Comparison of ENCODE assay signal across 23 cellular contexts in the genomic region with DNA sequence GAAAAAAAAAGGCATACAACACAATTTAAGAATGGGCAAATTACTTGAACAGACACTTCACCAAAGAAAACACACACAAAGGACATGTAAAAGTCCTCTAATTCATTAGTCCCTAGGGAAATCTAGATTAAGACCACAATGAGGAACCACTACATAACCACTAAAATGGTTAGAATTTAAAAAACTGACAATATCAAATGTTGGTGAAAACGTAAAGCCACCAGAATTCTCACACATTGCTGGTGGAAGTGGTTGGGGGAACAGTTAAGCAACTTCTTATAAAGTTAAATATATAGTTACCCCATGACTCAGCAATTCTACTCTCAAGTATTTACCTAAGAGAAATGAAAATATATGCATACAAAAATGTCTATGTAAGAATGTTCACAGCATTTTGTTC. TPM values are rescaled to one million over a fixed set of nuclear protein-coding genes. Genes with fewer than 3 reads are reported as not detected.
DNase-seq lines count a peak whose midpoint lies in the region; ATAC-seq, FAIRE-seq and TF ChIP-seq lines count a peak whose summit lies in the region.
"Had no signal": no experiment of that assay in that cellular context is flagged by ENCODE, and none has a peak within 500 bp of the region (broad histone marks: within the 10 kb centered on the region; RNA-seq: fewer than 3 reads in every experiment).

No MANE protein-coding gene starts in this region.

- H3K9me3 Mint-ChIP-seq in WTC11 (peaks cover 17% of the 10 kb centered on the region), memory B cell (peaks cover 2% of the 10 kb centered on the region)

- H3K4me3 Mint-ChIP-seq in WTC11 (no peak overlapping the region), memory B cell (no peak overlapping the region)
- H3K4me3 Mint-ChIP-seq: stimulated activated naive CD8-positive, alpha-beta T cell treated with anti-CD3 and anti-CD28 coated beads, Interleukin-15, amount 100 ng/mL, for 72 hours had no signal

- no peak for ATAC-seq in WTC11
- peak; percentile 37 for ATAC-seq in memory B cell (ENCODE audit: low read depth)
- no peak for ATAC-seq in GM19395 (IDR thresholded peaks at IDR 0.05; ENCODE audit: unreplicated experiment)
- ATAC-seq: lower lobe of right lung; stimulated activated naive CD8-positive, alpha-beta T cell treated with anti-CD3 and anti-CD28 coated beads, Interleukin-15, amount 100 ng/mL, for 72 hours had no signal

- intact Hi-C loops in dorsolateral prefrontal cortex (cut with DNase I) = no loop called here

- no peak overlapping the region for H3K4me3 ChIP-seq in dorsolateral prefrontal cortex
- H3K4me3 ChIP-seq: hepatocyte, lower lobe of right lung, upper lobe of left lung had no signal

- peak; percentile 19 for FAIRE-seq in G401.6 (lab: Jason Lieb, UNC)

- H3K27me3 ChIP-seq in dorsolateral prefrontal cortex = no peaks in the 10 kb centered on the region
- H3K27me3 ChIP-seq: hepatocyte, upper lobe of left lung had no signal

- peaks cover 16% of the 10 kb centered on the region for H3K36me3 Mint-ChIP-seq in WTC11
- peaks cover 13% of the 10 kb centered on the region for H3K36me3 Mint-ChIP-seq in memory B cell

- POLR2A ChIA-PET in WTC11 (lab: Charles Lee) = interaction anchor here (1.0 kb wide), 1 partner anchor 12 kb away, joined by 3 read pairs; a partner anchor contains a TSS

- CTCF ChIA-PET in WTC11 (lab: Charles Lee) = no interaction called here

- H3K4me1 Mint-ChIP-seq in WTC11 = peaks cover 52% of the 10 kb centered on the region
- H3K4me1 Mint-ChIP-seq in memory B cell = peaks cover 26% of the 10 kb centered on the region

- TF ChIP-seq CTCF in WTC11 (IDR thresholded peaks at IDR 0.05) = no peak
- no peak for TF ChIP-seq CTCF in dorsolateral prefrontal cortex (IDR thresholded peaks at IDR 0.05 in 54 of 56, conservative IDR thresholded peaks at IDR 0.05 in 2 of 56; ENCODE audit: low read depth in 1 of 56, partially characterized antibody in 56 of 56)

- peak overlapping the region in 3 of 59 donors; percentile 9 to 56 (median 32) for H3K27ac ChIP-seq in dorsolateral prefrontal cortex
- H3K27ac ChIP-seq: hepatocyte, lower lobe of right lung, parathyroid adenoma, upper lobe of left lung had no signal

- H3K27ac Mint-ChIP-seq in WTC11 = peak overlapping the region; percentile 30; the same call in 1 of the 2 replicates
- no peak overlapping the region for H3K27ac Mint-ChIP-seq in memory B cell

- H3K27me3 Mint-ChIP-seq in WTC11 (ENCODE audit: low read depth) (no peaks in the 10 kb centered on the region), memory B cell (no peaks in the 10 kb centered on the region)
- H3K27me3 Mint-ChIP-seq: stimulated activated naive CD8-positive, alpha-beta T cell treated with anti-CD3 and anti-CD28 coated beads, Interleukin-15, amount 100 ng/mL, for 72 hours had no signal

- peak; percentile 32 to 43 for DNase-seq in Kasumi-1 (lab: John Stamatoyannopoulos, UW)
- DNase-seq in WTC11 (ENCODE audit: low spot score) = no peak
- no peak for DNase-seq in memory B cell (ENCODE audit: low spot score in 2 of 2)
- DNase-seq in dorsolateral prefrontal cortex = no peak
- no peak for DNase-seq in SHP77 (lab: John Stamatoyannopoulos, UW)
- no peak for DNase-seq in RPMI8226
- DNase-seq: activated CD4-positive, alpha-beta T cell treated with anti-CD3 and anti-CD28 coated beads, Interleukin-2, amount 50 U/mL, for 1 hour; activated gamma-delta T cell treated with Interleukin-2 at 50 U/mL for 16 hours; aorta; Calu3; effector memory CD4-positive, alpha-beta T cell; EL; islet precursor cell; lower lobe of right lung; NCI-H1694; NCI-H82; stimulated activated CD4-positive, alpha-beta T cell treated with anti-CD3 and anti-CD28 coated beads, Interleukin-2, amount 100 ng/mL, for 24 hours; stimulated activated naive CD8-positive, alpha-beta T cell treated with anti-CD3 and anti-CD28 coated beads, Interleukin-15, amount 100 ng/mL, for 72 hours; upper lobe of left lung had no signal

TF ChIP-seq in WTC11, 78 proteins besides CTCF, POLR2A, EP300 and RAD21:
- TF ChIP-seq, protein P1, sequence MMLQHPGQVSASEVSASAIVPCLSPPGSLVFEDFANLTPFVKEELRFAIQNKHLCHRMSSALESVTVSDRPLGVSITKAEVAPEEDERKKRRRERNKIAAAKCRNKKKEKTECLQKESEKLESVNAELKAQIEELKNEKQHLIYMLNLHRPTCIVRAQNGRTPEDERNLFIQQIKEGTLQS (CRISPR knock-in tag; conservative IDR thresholded peaks at IDR 0.05) = no peak
- TF ChIP-seq, protein P2, sequence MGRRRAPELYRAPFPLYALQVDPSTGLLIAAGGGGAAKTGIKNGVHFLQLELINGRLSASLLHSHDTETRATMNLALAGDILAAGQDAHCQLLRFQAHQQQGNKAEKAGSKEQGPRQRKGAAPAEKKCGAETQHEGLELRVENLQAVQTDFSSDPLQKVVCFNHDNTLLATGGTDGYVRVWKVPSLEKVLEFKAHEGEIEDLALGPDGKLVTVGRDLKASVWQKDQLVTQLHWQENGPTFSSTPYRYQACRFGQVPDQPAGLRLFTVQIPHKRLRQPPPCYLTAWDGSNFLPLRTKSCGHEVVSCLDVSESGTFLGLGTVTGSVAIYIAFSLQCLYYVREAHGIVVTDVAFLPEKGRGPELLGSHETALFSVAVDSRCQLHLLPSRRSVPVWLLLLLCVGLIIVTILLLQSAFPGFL (CRISPR knock-in tag; IDR thresholded peaks at IDR 0.05; ENCODE audit: borderline replicate concordance) = no peak
- TF ChIP-seq, protein P3, sequence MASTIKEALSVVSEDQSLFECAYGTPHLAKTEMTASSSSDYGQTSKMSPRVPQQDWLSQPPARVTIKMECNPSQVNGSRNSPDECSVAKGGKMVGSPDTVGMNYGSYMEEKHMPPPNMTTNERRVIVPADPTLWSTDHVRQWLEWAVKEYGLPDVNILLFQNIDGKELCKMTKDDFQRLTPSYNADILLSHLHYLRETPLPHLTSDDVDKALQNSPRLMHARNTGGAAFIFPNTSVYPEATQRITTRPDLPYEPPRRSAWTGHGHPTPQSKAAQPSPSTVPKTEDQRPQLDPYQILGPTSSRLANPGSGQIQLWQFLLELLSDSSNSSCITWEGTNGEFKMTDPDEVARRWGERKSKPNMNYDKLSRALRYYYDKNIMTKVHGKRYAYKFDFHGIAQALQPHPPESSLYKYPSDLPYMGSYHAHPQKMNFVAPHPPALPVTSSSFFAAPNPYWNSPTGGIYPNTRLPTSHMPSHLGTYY (CRISPR knock-in tag; IDR thresholded peaks at IDR 0.05) = no peak

RNA-seq across cellular contexts. Expression of a gene that starts 11.8 kb away (rescaled TPM):
- total RNA-seq in WTC11 (2021) (175 to 202 TPM (median 178 TPM) in 3 replicates), dorsolateral prefrontal cortex (100 to 1,000 TPM; 342 to 975 (median 727) TPM)

Comparison
In these comparisons a context has a peak if more than half of its experiments do, and no peak if none do; other contexts are left out.
1. DNase-seq: peak in Kasumi-1 (2 of 2); none in WTC11 (single experiment), memory B cell (0 of 2), dorsolateral prefrontal cortex (0 of 10), SHP77 (0 of 2) and RPMI8226 (single experiment).